Comparison of ENCODE assay signal across 13 cellular contexts in the genomic region with DNA sequence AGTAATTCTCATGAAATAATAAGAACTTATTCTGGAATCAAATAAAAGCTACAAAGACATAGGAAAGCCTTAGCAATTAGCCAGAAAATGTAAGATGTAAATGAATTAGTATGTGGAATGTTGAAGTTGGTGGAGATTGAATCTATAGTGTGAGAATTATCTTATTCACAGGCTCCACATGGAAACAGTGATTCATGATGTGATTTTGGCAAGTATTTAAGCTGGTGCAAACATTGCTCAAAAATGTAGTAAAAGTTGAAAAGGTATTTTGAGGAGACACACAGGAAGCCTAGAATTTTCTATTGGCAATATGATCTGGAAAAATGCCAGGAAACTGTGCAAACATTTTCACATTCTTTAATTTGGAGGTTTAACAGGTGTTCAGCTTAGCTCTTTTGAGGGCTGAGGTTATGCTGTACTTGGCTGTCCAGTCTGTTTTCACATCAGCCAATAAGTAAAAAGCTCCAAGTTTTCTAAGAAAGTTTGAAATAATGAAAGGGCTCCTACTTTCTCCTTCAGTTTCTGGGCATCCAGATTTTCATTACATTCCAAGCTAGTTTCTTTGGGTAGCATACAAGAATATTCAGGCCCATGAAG.
DNase-seq lines count a peak whose midpoint lies in the region; ATAC-seq and TF ChIP-seq lines count a peak whose summit lies in the region.
"Had no signal": no experiment of that assay in that cellular context is flagged by ENCODE, and none has a peak within 500 bp of the region (broad histone marks: within the 10 kb centered on the region; RNA-seq: fewer than 3 reads in every experiment).

No MANE protein-coding gene starts in this region.

- ATAC-seq in body of pancreas = peak; percentile 58
- ATAC-seq: HCT116 had no signal

- H3K36me3 ChIP-seq in body of pancreas (replicated peaks in 1 of 2; ENCODE audit: insufficient read depth in 1 of 2, low read depth in 2 of 2) = no peaks in the 10 kb centered on the region

- H3K4me1 ChIP-seq in body of pancreas = peaks cover 9% of the 10 kb centered on the region
- H3K4me1 ChIP-seq: Caco-2 had no signal

- H3K27me3 ChIP-seq in body of pancreas = no peaks in the 10 kb centered on the region

- intact Hi-C loops in body of pancreas (cut with DNase I) = no loop called here

- H3K27ac ChIP-seq in body of pancreas = no peak overlapping the region
- H3K27ac ChIP-seq: C4-2B, GM23248, HL-60 had no signal

- DNase-seq in NCI-H748 (lab: John Stamatoyannopoulos, UW; ENCODE audit: unreplicated experiment) (peak; percentile 26), NCI-H748 treated with DMSO at 0.1 percent for 48 hours (lab: John Stamatoyannopoulos, UW) (no peak), NCI-H1417 (lab: John Stamatoyannopoulos, UW) (peak in 2 of 3 experiments; percentile 44 to 87), NCI-H2029 treated with DMSO at 0.1 percent for 48 hours (lab: John Stamatoyannopoulos, UW) (peak; percentile 32), body of pancreas (no peak), medulla oblongata (ENCODE audit: extremely low spot score) (no peak), nucleus accumbens (lab: John Stamatoyannopoulos, UW) (no peak)
- DNase-seq: Caco-2; CD4-positive, alpha-beta memory T cell; GM23248 had no signal

- no peak for TF ChIP-seq CTCF in body of pancreas (IDR thresholded peaks at IDR 0.05)

- no peak overlapping the region for H3K4me3 ChIP-seq in body of pancreas
- H3K4me3 ChIP-seq: GM23248 had no signal

- H3K9me3 ChIP-seq in body of pancreas = no peaks in the 10 kb centered on the region
- H3K9me3 ChIP-seq: Caco-2 had no signal

- TF ChIP-seq POLR2A in body of pancreas (IDR thresholded peaks at IDR 0.05) = no peak

Comparison
In these comparisons a context has a peak if more than half of its experiments do, and no peak if none do; other contexts are left out.
1. DNase-seq: peak in NCI-H748 (single experiment), NCI-H1417 (2 of 3) and NCI-H2029 treated with DMSO at 0.1 percent for 48 hours (single experiment); none in NCI-H748 treated with DMSO at 0.1 percent for 48 hours (single experiment), body of pancreas (0 of 4), medulla oblongata (single experiment) and nucleus accumbens (0 of 56).